ENCODE assay signal across 8 cellular contexts in genomic region chr11:119168471-119169271, GRCh38. TPM values are rescaled to one million over a fixed set of nuclear protein-coding genes. Genes with fewer than 3 reads are reported as not detected.
DNase-seq lines count a peak whose midpoint lies in the region; ATAC-seq and TF ChIP-seq lines count a peak whose summit lies in the region.

A gene with protein sequence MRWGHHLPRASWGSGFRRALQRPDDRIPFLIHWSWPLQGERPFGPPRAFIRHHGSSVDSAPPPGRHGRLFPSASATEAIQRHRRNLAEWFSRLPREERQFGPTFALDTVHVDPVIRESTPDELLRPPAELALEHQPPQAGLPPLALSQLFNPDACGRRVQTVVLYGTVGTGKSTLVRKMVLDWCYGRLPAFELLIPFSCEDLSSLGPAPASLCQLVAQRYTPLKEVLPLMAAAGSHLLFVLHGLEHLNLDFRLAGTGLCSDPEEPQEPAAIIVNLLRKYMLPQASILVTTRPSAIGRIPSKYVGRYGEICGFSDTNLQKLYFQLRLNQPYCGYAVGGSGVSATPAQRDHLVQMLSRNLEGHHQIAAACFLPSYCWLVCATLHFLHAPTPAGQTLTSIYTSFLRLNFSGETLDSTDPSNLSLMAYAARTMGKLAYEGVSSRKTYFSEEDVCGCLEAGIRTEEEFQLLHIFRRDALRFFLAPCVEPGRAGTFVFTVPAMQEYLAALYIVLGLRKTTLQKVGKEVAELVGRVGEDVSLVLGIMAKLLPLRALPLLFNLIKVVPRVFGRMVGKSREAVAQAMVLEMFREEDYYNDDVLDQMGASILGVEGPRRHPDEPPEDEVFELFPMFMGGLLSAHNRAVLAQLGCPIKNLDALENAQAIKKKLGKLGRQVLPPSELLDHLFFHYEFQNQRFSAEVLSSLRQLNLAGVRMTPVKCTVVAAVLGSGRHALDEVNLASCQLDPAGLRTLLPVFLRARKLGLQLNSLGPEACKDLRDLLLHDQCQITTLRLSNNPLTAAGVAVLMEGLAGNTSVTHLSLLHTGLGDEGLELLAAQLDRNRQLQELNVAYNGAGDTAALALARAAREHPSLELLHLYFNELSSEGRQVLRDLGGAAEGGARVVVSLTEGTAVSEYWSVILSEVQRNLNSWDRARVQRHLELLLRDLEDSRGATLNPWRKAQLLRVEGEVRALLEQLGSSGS (plus strand): TSS chr11:119168725. CDS start chr11:119171404, 2,679 bp downstream.

- H3K9me3 ChIP-seq in SJSA1 (replicated peaks) (no peaks in the 10 kb centered on the region), suprapubic skin (no peaks in the 10 kb centered on the region)

- H3K4me1 Mint-ChIP-seq in IgD-negative memory B cell = peaks cover 0 to 2% (median 0%) of the 10 kb centered on the region in 3 donors
- H3K4me1 Mint-ChIP-seq in activated naive CD4-positive, alpha-beta T cell treated with anti-CD3 and anti-CD28 coated beads for 36 hours (ENCODE audit: low read depth) = peaks cover 6% of the 10 kb centered on the region

- no peaks in the 10 kb centered on the region for H3K27me3 Mint-ChIP-seq in IgD-negative memory B cell
- no peaks in the 10 kb centered on the region for H3K27me3 Mint-ChIP-seq in activated naive CD4-positive, alpha-beta T cell treated with anti-CD3 and anti-CD28 coated beads for 36 hours (ENCODE audit: low read depth)

- no peaks in the 10 kb centered on the region for H3K9me3 Mint-ChIP-seq in IgD-negative memory B cell
- H3K9me3 Mint-ChIP-seq in activated naive CD4-positive, alpha-beta T cell treated with anti-CD3 and anti-CD28 coated beads for 36 hours = no peaks in the 10 kb centered on the region

- peak within 1 kb of the TSS; percentile 96 for H3K27ac ChIP-seq in SJSA1
- H3K27ac ChIP-seq in suprapubic skin = peak within 1 kb of the TSS; percentile 95

- CTCF ChIA-PET in activated naive CD4-positive, alpha-beta T cell treated with anti-CD3 and anti-CD28 coated beads for 36 hours (lab: Charles Lee) = interaction anchor here (0.7 to 6.2 kb wide), 24 partner anchors 9 to 155 kb away, joined by 3 to 47 read pairs (median 4); partner anchors contain the start of genes C2CD2L, CBL, HMBS and MCAM

- ATAC-seq in GM21528 (IDR thresholded peaks at IDR 0.05; ENCODE audit: low FRiP score, unreplicated experiment) = peak; percentile 93

- H3K4me3 Mint-ChIP-seq in IgD-negative memory B cell = peak within 1 kb of the TSS; percentile 86 to 95 (median 92)
- peak within 1 kb of the TSS; percentile 92 for H3K4me3 Mint-ChIP-seq in activated naive CD4-positive, alpha-beta T cell treated with anti-CD3 and anti-CD28 coated beads for 36 hours

- H3K4me3 ChIP-seq in SJSA1 = peak within 1 kb of the TSS; percentile 82
- peak within 1 kb of the TSS; percentile 89 for H3K4me3 ChIP-seq in suprapubic skin

- intact Hi-C loops in activated naive CD4-positive, alpha-beta T cell treated with anti-CD3 and anti-CD28 coated beads for 36 hours (cut with micrococcal nuclease) = loop anchor here (1.0 to 2.0 kb wide), 6 partner anchors 29 to 155 kb away; partner anchors contain the start of genes CBL, DPAGT1, HINFP and VPS11

- peak in 1 of 2 donors; percentile 51 for TF ChIP-seq POLR2A in suprapubic skin (IDR thresholded peaks at IDR 0.05)

- TF ChIP-seq CTCF in suprapubic skin (IDR thresholded peaks at IDR 0.05) = peak; percentile 55 to 94

- peaks cover 2% of the 10 kb centered on the region for H3K36me3 Mint-ChIP-seq in IgD-negative memory B cell
- H3K36me3 Mint-ChIP-seq in activated naive CD4-positive, alpha-beta T cell treated with anti-CD3 and anti-CD28 coated beads for 36 hours (ENCODE audit: low read depth) = no peaks in the 10 kb centered on the region

- peak; percentile 73 for DNase-seq in DMS79 (lab: John Stamatoyannopoulos, UW)
- peak; percentile 63 to 79 for DNase-seq in SJSA1 (ENCODE audit: low read depth in 1 of 2, low spot score in 2 of 2)
- peak; percentile 92 for DNase-seq in activated naive CD4-positive, alpha-beta T cell treated with anti-CD3 and anti-CD28 coated beads for 36 hours
- DNase-seq in globus pallidus (ENCODE audit: low spot score) = peak; percentile 72
- peak; percentile 63 for DNase-seq in occipital lobe (lab: John Stamatoyannopoulos, UW)
- peak; percentile 91 to 92 for DNase-seq in suprapubic skin (ENCODE audit: low spot score in 2 of 2)

- H3K27ac Mint-ChIP-seq in IgD-negative memory B cell = peak within 1 kb of the TSS; percentile 71 to 88 (median 78)
- peak within 1 kb of the TSS; percentile 82 for H3K27ac Mint-ChIP-seq in activated naive CD4-positive, alpha-beta T cell treated with anti-CD3 and anti-CD28 coated beads for 36 hours

- H3K36me3 ChIP-seq in SJSA1 (no peaks in the 10 kb centered on the region), suprapubic skin (peaks cover 10% of the 10 kb centered on the region)

- H3K4me1 ChIP-seq in SJSA1 (replicated peaks) = peaks cover 14% of the 10 kb centered on the region
- H3K4me1 ChIP-seq in suprapubic skin = peaks cover 31% of the 10 kb centered on the region

- WGBS in suprapubic skin = 9% methylated on average over 15 of the region's 63 CpGs

- TF ChIP-seq EP300 in suprapubic skin (IDR thresholded peaks at IDR 0.05) = no peak

- no peaks in the 10 kb centered on the region for H3K27me3 ChIP-seq in SJSA1 (replicated peaks)
- no peaks in the 10 kb centered on the region for H3K27me3 ChIP-seq in suprapubic skin

RNA-seq across cellular contexts. Expression of the gene that starts here (rescaled TPM):
- 5.6 TPM for polyA plus RNA-seq in IgD-negative memory B cell
- total RNA-seq in SJSA1 (2014; rRNA removed; shearing (Covaris generic)) = 3.1 and 5.5 TPM in 2 replicates
- total RNA-seq in activated naive CD4-positive, alpha-beta T cell treated with anti-CD3 and anti-CD28 coated beads for 36 hours = 10 to 100 TPM; 20.8 to 22.2 TPM
- total RNA-seq in occipital lobe = 3.3 TPM
- total RNA-seq in suprapubic skin = 10 to 100 TPM; 20.7 to 31.5 (median 30.4) TPM

Comparison
In these comparisons a context has a peak if more than half of its experiments do, and no peak if none do; other contexts are left out.
1. Peak in every context shown above with its lines: DNase-seq, ATAC-seq, H3K4me3 ChIP-seq and H3K27ac ChIP-seq.